In the genomic region with DNA sequence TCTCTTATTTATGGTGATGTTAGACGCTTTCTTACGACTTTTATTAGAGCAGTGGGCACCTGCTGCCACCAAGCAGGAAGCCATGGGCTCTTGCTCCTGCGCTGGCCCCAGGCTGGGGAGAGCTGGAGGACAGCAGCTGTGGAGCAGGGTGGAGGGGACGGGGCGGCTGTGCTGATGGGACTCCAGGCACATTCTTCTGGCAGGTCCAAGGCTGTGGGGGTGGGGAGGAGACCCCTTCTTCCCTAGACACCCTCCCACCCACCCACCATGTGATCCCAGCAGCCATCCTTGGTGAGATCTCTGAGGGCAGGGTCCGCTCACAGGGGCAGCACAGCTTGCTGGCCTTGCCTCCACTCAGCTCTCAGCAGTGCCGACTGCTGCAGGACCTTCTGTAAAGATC, we compare ENCODE assay signal across 38 cellular contexts.
"Had no signal": no experiment of that assay in that cellular context is flagged by ENCODE, and none has a peak within 500 bp of the region (broad histone marks: within the 10 kb centered on the region; RNA-seq: fewer than 3 reads in every experiment).

No MANE protein-coding gene starts in this region.

- H3K27me3 Mint-ChIP-seq: activated naive CD4-positive, alpha-beta T cell treated with anti-CD3 and anti-CD28 coated beads, Interleukin-2, amount 10 ng/mL, durations not matched to agents 7 days and 5 days; activated naive CD8-positive, alpha-beta T cell treated with anti-CD3 and anti-CD28 coated beads, Interleukin-2, amount 10 ng/mL, durations not matched to agents 7 days and 5 days had no signal

- H3K4me3 ChIP-seq: ascending aorta, body of pancreas, breast epithelium, cardiac muscle cell had no signal

- H3K36me3 Mint-ChIP-seq: activated naive CD4-positive, alpha-beta T cell treated with anti-CD3 and anti-CD28 coated beads, Interleukin-2, amount 10 ng/mL, durations not matched to agents 7 days and 5 days; activated naive CD4-positive, alpha-beta T cell treated with anti-CD3 and anti-CD28 coated beads, Interleukin-2, amount 50 U/mL, for 24 hours; activated naive CD4-positive, alpha-beta T cell treated with anti-CD3 and anti-CD28 coated beads, Interleukin-2, amount 50 U/mL, for 72 hours; activated naive CD8-positive, alpha-beta T cell; activated naive CD8-positive, alpha-beta T cell treated with anti-CD3 and anti-CD28 coated beads for 36 hours; activated naive CD8-positive, alpha-beta T cell treated with anti-CD3 and anti-CD28 coated beads, Interleukin-2, amount 10 ng/mL, durations not matched to agents 7 days and 5 days; brain had no signal

- H3K4me1 Mint-ChIP-seq: activated naive CD4-positive, alpha-beta T cell treated with anti-CD3 and anti-CD28 coated beads, Interleukin-2, amount 10 ng/mL, durations not matched to agents 7 days and 5 days; activated naive CD4-positive, alpha-beta T cell treated with anti-CD3 and anti-CD28 coated beads, Interleukin-2, amount 50 U/mL, for 24 hours; activated naive CD8-positive, alpha-beta T cell treated with anti-CD3 and anti-CD28 coated beads for 36 hours; activated naive CD8-positive, alpha-beta T cell treated with anti-CD3 and anti-CD28 coated beads, Interleukin-2, amount 10 ng/mL, durations not matched to agents 7 days and 5 days; activated naive CD8-positive, alpha-beta T cell treated with anti-CD3 and anti-CD28 coated beads, Interleukin-2, amount 50 U/mL, for 24 hours; activated T-helper 17 cell treated with anti-CD3 and anti-CD28 coated beads, Interleukin-2, amount 50 U/mL, for 72 hours; brain; central memory CD8-positive, alpha-beta T cell had no signal

- H3K36me3 ChIP-seq: ascending aorta, brain microvascular endothelial cell, breast epithelium, cardiac muscle cell had no signal

- H3K27ac Mint-ChIP-seq: activated naive CD4-positive, alpha-beta T cell treated with anti-CD3 and anti-CD28 coated beads for 36 hours; activated naive CD4-positive, alpha-beta T cell treated with anti-CD3 and anti-CD28 coated beads, Interleukin-2, amount 10 ng/mL, durations not matched to agents 7 days and 5 days; activated naive CD4-positive, alpha-beta T cell treated with anti-CD3 and anti-CD28 coated beads, Interleukin-2, amount 50 U/mL, for 24 hours; activated naive CD4-positive, alpha-beta T cell treated with anti-CD3 and anti-CD28 coated beads, Interleukin-2, amount 50 U/mL, for 72 hours; activated naive CD8-positive, alpha-beta T cell; activated naive CD8-positive, alpha-beta T cell treated with anti-CD3 and anti-CD28 coated beads for 36 hours; activated naive CD8-positive, alpha-beta T cell treated with anti-CD3 and anti-CD28 coated beads, Interleukin-2, amount 10 ng/mL, durations not matched to agents 7 days and 5 days; activated naive CD8-positive, alpha-beta T cell treated with anti-CD3 and anti-CD28 coated beads, Interleukin-2, amount 50 U/mL, for 24 hours; activated T-cell treated with anti-CD3 and anti-CD28 coated beads, Interleukin-2, amount 50 U/mL, for 24 hours; activated T-cell treated with anti-CD3 and anti-CD28 coated beads, Interleukin-2, amount 50 U/mL, for 72 hours; activated T-helper 1 cell treated with anti-CD3 and anti-CD28 coated beads, Interleukin-12 subunit alpha, Interleukin-12 subunit beta, Interleukin-2, Interleukin-4 antibody, amounts not matched to agents 30 ng/mL and 10 ng/mL and 1 ng/mL, durations not matched to agents 14 hours and 24 hours and 36 hours; activated T-helper 17 cell treated with anti-CD3 and anti-CD28 coated beads, Interleukin-2, amount 50 U/mL, for 72 hours; activated T-helper 2 cell treated with anti-CD3 and anti-CD28 coated beads, Interferon-gamma antibody, Interleukin-2, Interleukin-4, amounts not matched to agents 10 μg/mL and 5 μg/mL and 100 μg/mL, durations not matched to agents 14 hours and 24 hours and 36 hours; brain had no signal

- DNase-seq: activated effector memory CD4-positive, alpha-beta T cell treated with anti-CD3 and anti-CD28 coated beads, Interleukin-2, amount 50 U/mL, for 16 hours; activated effector memory CD4-positive, alpha-beta T cell treated with Interleukin-2 at 50 U/mL for 16 hours; activated gamma-delta T cell; activated gamma-delta T cell treated with Interleukin-2 at 50 U/mL for 16 hours; activated naive CD4-positive, alpha-beta T cell; activated naive CD4-positive, alpha-beta T cell treated with anti-CD3 and anti-CD28 coated beads for 36 hours; activated naive CD4-positive, alpha-beta T cell treated with anti-CD3 and anti-CD28 coated beads, Interleukin-2, amount 10 ng/mL, durations not matched to agents 7 days and 5 days; activated naive CD4-positive, alpha-beta T cell treated with anti-CD3 and anti-CD28 coated beads, Interleukin-2, amount 50 U/mL, for 16 hours; activated naive CD4-positive, alpha-beta T cell treated with Interleukin-2 at 50 U/mL for 16 hours; activated naive CD8-positive, alpha-beta T cell treated with anti-CD3 and anti-CD28 coated beads for 36 hours; activated naive CD8-positive, alpha-beta T cell treated with anti-CD3 and anti-CD28 coated beads, Interleukin-2, amount 10 ng/mL, durations not matched to agents 7 days and 5 days; activated naive CD8-positive, alpha-beta T cell treated with anti-CD3 and anti-CD28 coated beads, Interleukin-2, amount 50 U/mL, for 24 hours; activated T-cell treated with anti-CD3 and anti-CD28 coated beads for 4 hours; activated T-cell treated with anti-CD3 and anti-CD28 coated beads, Interleukin-2, amount 50 U/mL, for 1 hour; activated T-cell treated with anti-CD3 and anti-CD28 coated beads, Interleukin-2, amount 50 U/mL, for 24 hours; activated T-cell treated with anti-CD3 and anti-CD28 coated beads, Interleukin-2, amount 50 U/mL, for 4 hours; activated T-cell treated with anti-CD3 and anti-CD28 coated beads, Interleukin-2, amount 50 U/mL, for 48 hours; activated T-cell treated with anti-CD3 and anti-CD28 coated beads, Interleukin-2, amount 50 U/mL, for 72 hours; amniotic stem cell; amygdala; anterior cingulate cortex; aorta; body of pancreas; brain microvascular endothelial cell; caudate nucleus; central memory CD4-positive, alpha-beta T cell; cerebellar nuclear complex had no signal

- H3K4me3 Mint-ChIP-seq: activated naive CD4-positive, alpha-beta T cell treated with anti-CD3 and anti-CD28 coated beads for 36 hours; activated naive CD4-positive, alpha-beta T cell treated with anti-CD3 and anti-CD28 coated beads, Interleukin-2, amount 10 ng/mL, durations not matched to agents 7 days and 5 days; activated naive CD4-positive, alpha-beta T cell treated with anti-CD3 and anti-CD28 coated beads, Interleukin-2, amount 50 U/mL, for 24 hours; activated naive CD8-positive, alpha-beta T cell; activated naive CD8-positive, alpha-beta T cell treated with anti-CD3 and anti-CD28 coated beads for 36 hours; activated naive CD8-positive, alpha-beta T cell treated with anti-CD3 and anti-CD28 coated beads, Interleukin-2, amount 10 ng/mL, durations not matched to agents 7 days and 5 days; activated naive CD8-positive, alpha-beta T cell treated with anti-CD3 and anti-CD28 coated beads, Interleukin-2, amount 50 U/mL, for 24 hours; activated T-cell treated with anti-CD3 and anti-CD28 coated beads, Interleukin-2, amount 50 U/mL, for 24 hours; activated T-cell treated with anti-CD3 and anti-CD28 coated beads, Interleukin-2, amount 50 U/mL, for 4 hours; activated T-cell treated with anti-CD3 and anti-CD28 coated beads, Interleukin-2, amount 50 U/mL, for 72 hours; activated T-helper 1 cell treated with anti-CD3 and anti-CD28 coated beads, Interleukin-12 subunit alpha, Interleukin-12 subunit beta, Interleukin-2, Interleukin-4 antibody, amounts not matched to agents 30 ng/mL and 10 ng/mL and 1 ng/mL, durations not matched to agents 14 hours and 24 hours and 36 hours; activated T-helper 17 cell treated with anti-CD3 and anti-CD28 coated beads, Interleukin-2, amount 50 U/mL, for 72 hours; brain; central memory CD8-positive, alpha-beta T cell had no signal

- H3K27ac ChIP-seq: ascending aorta, body of pancreas, brain microvascular endothelial cell, breast epithelium, cardiac muscle cell had no signal

- ATAC-seq: activated naive CD4-positive, alpha-beta T cell treated with anti-CD3 and anti-CD28 coated beads, Interleukin-2, amount 50 U/mL, for 72 hours; activated naive CD8-positive, alpha-beta T cell treated with anti-CD3 and anti-CD28 coated beads, Interleukin-2, amount 50 U/mL, for 24 hours; activated T-cell treated with anti-CD3 and anti-CD28 coated beads, Interleukin-2, amount 50 U/mL, for 4 hours; activated T-cell treated with anti-CD3 and anti-CD28 coated beads, Interleukin-2, amount 50 U/mL, for 72 hours; activated T-helper 17 cell treated with anti-CD3 and anti-CD28 coated beads, Interleukin-2, amount 50 U/mL, for 72 hours; body of pancreas had no signal

- H3K9me3 ChIP-seq: ascending aorta, body of pancreas had no signal

- H3K4me1 ChIP-seq: ascending aorta, body of pancreas, breast epithelium had no signal

- H3K9me3 Mint-ChIP-seq: activated naive CD4-positive, alpha-beta T cell treated with anti-CD3 and anti-CD28 coated beads for 36 hours; activated naive CD4-positive, alpha-beta T cell treated with anti-CD3 and anti-CD28 coated beads, Interleukin-2, amount 10 ng/mL, durations not matched to agents 7 days and 5 days; activated naive CD4-positive, alpha-beta T cell treated with anti-CD3 and anti-CD28 coated beads, Interleukin-2, amount 50 U/mL, for 72 hours; activated naive CD8-positive, alpha-beta T cell treated with anti-CD3 and anti-CD28 coated beads, Interleukin-2, amount 10 ng/mL, durations not matched to agents 7 days and 5 days; activated naive CD8-positive, alpha-beta T cell treated with anti-CD3 and anti-CD28 coated beads, Interleukin-2, amount 50 U/mL, for 24 hours; activated T-cell treated with anti-CD3 and anti-CD28 coated beads, Interleukin-2, amount 50 U/mL, for 24 hours; activated T-cell treated with anti-CD3 and anti-CD28 coated beads, Interleukin-2, amount 50 U/mL, for 4 hours; activated T-cell treated with anti-CD3 and anti-CD28 coated beads, Interleukin-2, amount 50 U/mL, for 72 hours; activated T-helper 1 cell treated with anti-CD3 and anti-CD28 coated beads, Interleukin-12 subunit alpha, Interleukin-12 subunit beta, Interleukin-2, Interleukin-4 antibody, amounts not matched to agents 30 ng/mL and 10 ng/mL and 1 ng/mL, durations not matched to agents 14 hours and 24 hours and 36 hours; activated T-helper 17 cell treated with anti-CD3 and anti-CD28 coated beads, Interleukin-2, amount 50 U/mL, for 72 hours; activated T-helper 2 cell treated with anti-CD3 and anti-CD28 coated beads, Interferon-gamma antibody, Interleukin-2, Interleukin-4, amounts not matched to agents 10 μg/mL and 5 μg/mL and 100 μg/mL, durations not matched to agents 14 hours and 24 hours and 36 hours; central memory CD8-positive, alpha-beta T cell had no signal

- H3K27me3 ChIP-seq: ascending aorta, body of pancreas, brain microvascular endothelial cell, breast epithelium, cardiac muscle cell had no signal
